In genomic region chr21:45522381-45522780, GRCh38 we compare ENCODE assay signal across 22 cellular contexts.
"Had no signal": no experiment of that assay in that cellular context is flagged by ENCODE, and none has a peak within 500 bp of the region (broad histone marks: within the 10 kb centered on the region; RNA-seq: fewer than 3 reads in every experiment).

No MANE protein-coding gene starts in this region.

- H3K27me3 ChIP-seq: colonic mucosa, esophagus muscularis mucosa, foreskin keratinocyte, gastroesophageal sphincter, heart right ventricle, left lung, testis, tibial artery, upper lobe of left lung, uterus had no signal

- H3K27ac ChIP-seq: colonic mucosa, esophagus muscularis mucosa, foreskin keratinocyte, gastroesophageal sphincter, heart right ventricle, left lung, parathyroid adenoma, psoas muscle, testis, tibial artery, upper lobe of left lung, uterus had no signal

- H3K9me3 ChIP-seq: colonic mucosa, testis had no signal

- DNase-seq: colonic mucosa; effector memory CD4-positive, alpha-beta T cell; foreskin keratinocyte; glutamatergic neuron; hippocampal formation; left cardiac atrium; mesendoderm; naive thymus-derived CD8-positive, alpha-beta T cell; small intestine; stimulated activated CD4-positive, alpha-beta T cell treated with anti-CD3 and anti-CD28 coated beads, Interleukin-4, amount 100 ng/mL, for 4 hours; stimulated activated naive CD8-positive, alpha-beta T cell treated with anti-CD3 and anti-CD28 coated beads, Interleukin-15, Interleukin-2, amounts not matched to agents 100 U/mL and 50 U/mL, for 24 hours; substantia nigra; testis; upper lobe of left lung; uterus had no signal

- H3K4me1 ChIP-seq: esophagus muscularis mucosa, foreskin keratinocyte, gastroesophageal sphincter, psoas muscle, tibial artery, uterus had no signal

- H3K4me3 ChIP-seq: colonic mucosa, esophagus muscularis mucosa, gastroesophageal sphincter, heart right ventricle, left lung, psoas muscle, testis, tibial artery, upper lobe of left lung, uterus had no signal

- H3K36me3 ChIP-seq: colonic mucosa, uterus had no signal
